10 cellular contexts compared by ENCODE assay signal in genomic region chr1:85494957-85495266, GRCh38. TPM values are rescaled to one million over a fixed set of nuclear protein-coding genes. Genes with fewer than 3 reads are reported as not detected.
DNase-seq lines count a peak whose midpoint lies in the region; ATAC-seq and TF ChIP-seq lines count a peak whose summit lies in the region.
"Had no signal": no experiment of that assay in that cellular context is flagged by ENCODE, and none has a peak within 500 bp of the region (broad histone marks: within the 10 kb centered on the region; RNA-seq: fewer than 3 reads in every experiment).

No MANE protein-coding gene starts in this region.

- H3K4me1 Mint-ChIP-seq in HFFc6 (ENCODE audit: low read depth), result peaks cover 73% of the 10 kb centered on the region

- POLR2A ChIA-PET in AG04450 (lab: Yijun Ruan, JAX), result no interaction called here

- no peak for ATAC-seq in GM21717 (IDR thresholded peaks at IDR 0.05; ENCODE audit: unreplicated experiment)
- no peak for ATAC-seq in GM19324 (IDR thresholded peaks at IDR 0.05; ENCODE audit: low FRiP score, unreplicated experiment)
- ATAC-seq in HG02970 (IDR thresholded peaks at IDR 0.05; ENCODE audit: low FRiP score, unreplicated experiment), result no peak
- ATAC-seq: right cardiac atrium had no signal

- no peaks in the 10 kb centered on the region for H3K9me3 Mint-ChIP-seq in HFFc6

- no peaks in the 10 kb centered on the region for H3K27me3 ChIP-seq in AG04450 (ENCODE audit: control insufficient read depth, insufficient read depth, low read length)

- H3K36me3 Mint-ChIP-seq in HFFc6 (ENCODE audit: low read depth), result peaks cover 50% of the 10 kb centered on the region

- CTCF ChIA-PET in AG04450 (lab: Charles Lee), result no interaction called here

- in situ Hi-C loops in astrocyte of the spinal cord (cut with HindIII; ENCODE audit: low sequenced_read_pairs), result no loop called here

- peaks cover 7% of the 10 kb centered on the region for H3K27me3 Mint-ChIP-seq in HFFc6 (ENCODE audit: insufficient read depth)

- no peaks in the 10 kb centered on the region for H3K9me3 ChIP-seq in AG04450 (ENCODE audit: control insufficient read depth, insufficient read depth, low read length)

- TF ChIP-seq CTCF in AG04450 (IDR thresholded peaks at IDR 0.05; ENCODE audit: low read depth, low read length), result peak; percentile 40
- TF ChIP-seq CTCF in HFFc6 (IDR thresholded peaks at IDR 0.05), result peak; percentile 45
- peak; percentile 45 for TF ChIP-seq CTCF in astrocyte of the spinal cord (IDR thresholded peaks at IDR 0.05; ENCODE audit: low read depth, low read length)

- H3K27ac ChIP-seq in AG04450 (ENCODE audit: low read depth, low read length), result no peak overlapping the region

- DNase-seq in AG04450 (ENCODE audit: low read depth, low spot score) (no peak), HFFc6 (no peak), astrocyte of the spinal cord (ENCODE audit: low read depth, low spot score) (peak; percentile 46), left kidney (ENCODE audit: low read depth, low spot score) (peak; percentile 19), NCI-H2081 treated with DMSO at 0.1 percent for 48 hours (lab: John Stamatoyannopoulos, UW) (no peak)
- DNase-seq: stimulated activated naive CD4-positive, alpha-beta T cell treated with Interleukin-2 at 50 U/mL for 16 hours had no signal

- peak overlapping the region; percentile 66 for H3K4me3 Mint-ChIP-seq in HFFc6

- H3K4me3 ChIP-seq in AG04450 (ENCODE audit: low read depth, low read length) (no peak overlapping the region), astrocyte of the spinal cord (ENCODE audit: low read depth, low read length) (no peak overlapping the region)

- H3K27ac Mint-ChIP-seq in HFFc6, result peak overlapping the region; percentile 88

RNA-seq across cellular contexts. Expression of gene DDAH1, which starts 30.0 kb away (rescaled TPM):
- 83.7 and 102 TPM in 2 replicates for polyA plus RNA-seq in AG04450 (2011; rRNA removed)
- polyA minus RNA-seq in AG04450 (2011; rRNA and poly(A)+ RNA removed), result 67.6 and 85.8 TPM in 2 replicates
- 100 to 1,000 TPM; 235 to 320 (median 277) TPM for total RNA-seq in HFFc6 (2021; fragmentation: NEBNext Ultra II Directional; extraction: Animal tissue kit (Norgen Biotek cat#: 25700))

Comparison
In these comparisons a context has a peak if more than half of its experiments do, and no peak if none do; other contexts are left out.
1. DNase-seq: peak in astrocyte of the spinal cord (single experiment) and left kidney (single experiment); none in AG04450 (single experiment), HFFc6 (single experiment) and NCI-H2081 treated with DMSO at 0.1 percent for 48 hours (single experiment).
2. Peak in every context shown above with its lines, with median percentiles within 50 percentile points of each other: CTCF ChIP-seq.